ENCODE assay signal across 9 cellular contexts in the genomic region with DNA sequence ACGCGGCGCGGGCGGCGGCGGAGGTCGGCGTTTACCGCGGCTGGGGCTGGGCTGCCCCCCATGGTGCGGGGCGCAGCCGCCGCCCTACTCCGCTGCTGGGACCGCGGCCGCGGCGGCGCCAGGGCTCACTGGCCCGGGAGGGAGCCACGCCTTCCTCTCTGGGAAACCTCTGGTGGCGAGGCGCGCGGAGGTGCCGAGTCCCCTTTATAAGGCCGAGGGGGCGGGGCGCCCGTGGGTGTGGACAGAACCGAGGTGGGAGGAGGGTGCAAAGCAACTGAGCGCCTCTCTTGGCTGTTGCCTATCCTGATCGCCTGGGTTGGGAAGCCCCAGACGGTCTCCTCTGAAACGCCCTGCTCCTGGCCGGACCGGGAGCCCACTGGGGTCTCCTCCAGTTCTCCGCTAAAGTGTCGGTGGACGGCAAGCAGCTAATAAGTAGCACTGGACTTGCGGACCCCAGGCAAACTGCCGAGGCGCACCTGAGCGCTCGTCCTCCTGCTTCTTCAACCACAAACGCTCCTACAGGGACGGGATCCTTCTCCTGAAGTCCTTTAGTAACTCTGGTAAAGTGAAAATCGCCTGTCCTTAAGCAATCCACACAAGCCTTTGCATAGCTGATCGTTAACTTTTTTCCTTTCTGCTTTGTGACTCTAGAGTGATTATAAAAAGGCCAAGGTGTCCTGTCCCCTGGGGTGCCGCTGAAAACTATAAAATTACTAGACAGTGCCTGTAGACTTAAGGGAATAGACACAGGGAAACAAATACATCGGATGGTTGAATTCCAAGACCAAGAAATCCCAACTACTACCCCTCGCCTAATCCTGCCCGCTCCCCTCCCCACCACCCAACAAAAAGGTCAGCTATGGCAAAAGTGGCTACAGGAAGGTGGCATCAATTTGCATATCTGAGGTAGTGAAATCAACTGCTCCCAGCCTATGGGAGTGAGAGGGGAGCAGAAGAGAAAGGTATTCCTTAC. TPM values are rescaled to one million over a fixed set of nuclear protein-coding genes. Genes with fewer than 3 reads are reported as not detected.
DNase-seq lines count a peak whose midpoint lies in the region; ATAC-seq, FAIRE-seq and TF ChIP-seq lines count a peak whose summit lies in the region.
"Had no signal": no experiment of that assay in that cellular context is flagged by ENCODE, and none has a peak within 500 bp of the region (broad histone marks: within the 10 kb centered on the region; RNA-seq: fewer than 3 reads in every experiment).

A gene (minus strand): TSS at position 182 of the 973 bp plus-strand sequence. CDS start 239 bp downstream, outside the sequence.

- no peaks in the 10 kb centered on the region for H3K36me3 ChIP-seq in K562 (ENCODE audit: control insufficient read depth, insufficient read depth, low read length)

- H3K9me3 Mint-ChIP-seq in T-cell: no peaks in the 10 kb centered on the region

- H3K4me1 Mint-ChIP-seq in T-cell: peaks cover 12 to 23% (median 19%) of the 10 kb centered on the region in 3 donors

- H3K4me1 ChIP-seq in K562 (replicated peaks in 1 of 2; ENCODE audit: control insufficient read depth in 2 of 2, insufficient read depth in 2 of 2, low read length in 2 of 2): peaks cover 6 to 18% of the 10 kb centered on the region in 2 experiments

- TF ChIP-seq CTCF in K562 (IDR thresholded peaks at IDR 0.05 in 2 of 3, conservative IDR thresholded peaks at IDR 0.05 in 1 of 3; ENCODE audit: insufficient read depth in 2 of 3, low read depth in 1 of 3, low read length in 3 of 3): peak in 1 of 3 experiments; percentile 15; a peak in 2 of 6 replicates

- no peaks in the 10 kb centered on the region for H3K9me1 ChIP-seq in K562 (ENCODE audit: control insufficient read depth, insufficient read depth, low read length)

- H3K27me3 ChIP-seq in K562 (ENCODE audit: control insufficient read depth in 2 of 2, insufficient read depth in 2 of 2, low read length in 2 of 2): no peaks in the 10 kb centered on the region; a peak in 1 of 5 replicates

- ATAC-seq in HG03135 (IDR thresholded peaks at IDR 0.05; ENCODE audit: unreplicated experiment) (peak; percentile 45), T-cell (replicated peaks in 1 of 4) (peak; percentile 45 to 68 (median 53)), K562 (peak; percentile 79), GM21528 (IDR thresholded peaks at IDR 0.05; ENCODE audit: low FRiP score, unreplicated experiment) (no peak), HG03045 (IDR thresholded peaks at IDR 0.05; ENCODE audit: unreplicated experiment) (no peak)

- peak; percentile 79 for TF ChIP-seq POLR2A in K562 (conservative IDR thresholded peaks at IDR 0.05)

- H4K20me1 ChIP-seq in K562 (replicated peaks; ENCODE audit: control insufficient read depth, insufficient read depth, low read length): no peaks in the 10 kb centered on the region

- peak within 1 kb of the TSS; percentile 87 for H3K4me2 ChIP-seq in K562 (ENCODE audit: insufficient read depth, low read length)

- H2AFZ ChIP-seq in K562 (ENCODE audit: low read depth, low read length): peak within 1 kb of the TSS; percentile 97

- peak within 1 kb of the TSS; percentile 83 to 99 for H3K9ac ChIP-seq in K562 (ENCODE audit: insufficient read depth in 1 of 2, low read depth in 2 of 2, low read length in 2 of 2)

- in situ Hi-C loops in K562 (cut with MboI): no loop called here

- no peak; the same call in 1 of the 2 replicates for TF ChIP-seq EP300 in K562 (IDR thresholded peaks at IDR 0.05; ENCODE audit: low read length)

- intact Hi-C loops in K562 (cut with micrococcal nuclease): loop anchor here (5.0 to 10.0 kb wide), 4 partner anchors 151 to 916 kb away; no protein-coding TSS in a partner anchor

- H3K36me3 Mint-ChIP-seq in T-cell: no peaks in the 10 kb centered on the region

- POLR2A ChIA-PET in T-cell (lab: Charles Lee): no interaction called here
- POLR2A ChIA-PET in K562 (lab: Yijun Ruan, JAX): interaction anchor here (0.6 to 1.0 kb wide), 5 partner anchors 9 to 546 kb away, joined by 3 read pairs; no protein-coding TSS in a partner anchor

- peak within 1 kb of the TSS; percentile 66 for H3K4me3 ChIP-seq in K562

- CTCF ChIA-PET in T-cell (lab: Charles Lee) (no interaction called here), K562 (lab: Yijun Ruan, JAX; ENCODE audit: low intra/inter-chr PET ratio) (no interaction called here)

- FAIRE-seq in K562 (lab: Jason Lieb, UNC): peak; percentile 80

- H3K9me3 ChIP-seq in K562 (replicated peaks; ENCODE audit: control insufficient read depth, insufficient read depth, low read depth, low read length): no peaks in the 10 kb centered on the region

- no peak within 1 kb of the TSS for H3K27ac Mint-ChIP-seq in T-cell

- 9% methylated on average over 33 of the region's 56 CpGs for WGBS in K562 (ENCODE audit: insufficient coverage, low coverage, missing lambda C conversion rate)

- DNase-seq in GM03348 (ENCODE audit: low spot score) (peak; percentile 83), T-cell (peak in 26 of 34 experiments; percentile 13 to 51 (median 32)), K562 (ENCODE audit: extremely low read depth in 1 of 4, low spot score in 3 of 4) (peak; percentile 89 to 96 (median 92)), inferior parietal cortex (ENCODE audit: extremely low spot score) (peak; percentile 18)
- DNase-seq in stimulated activated CD4-positive, alpha-beta T cell treated with anti-CD3 and anti-CD28 coated beads, Interleukin-2, amount 100 ng/mL, for 24 hours: peak; percentile 52 to 64

- H3K27me3 Mint-ChIP-seq in T-cell: peaks cover 33 to 39% of the 10 kb centered on the region in 2 donors

- peak in 1 of 2 experiments; percentile 18; a peak in 1 of 4 replicates for TF ChIP-seq RAD21 in K562 (CRISPR knock-in tag; conservative IDR thresholded peaks at IDR 0.05 in 1 of 2, IDR thresholded peaks at IDR 0.05 in 1 of 2)

- no TSS peak for BruUV-seq in K562 (replicated peaks; lab: Mats Ljungman, UMichigan)

- H3K4me3 Mint-ChIP-seq in T-cell: peak within 1 kb of the TSS; percentile 76 to 84 (median 77)

- peak within 1 kb of the TSS; percentile 66 for H3K27ac ChIP-seq in K562 (ENCODE audit: extremely low read depth, low read depth, low read length)
- H3K27ac ChIP-seq: VCaP had no signal

- H3K79me2 ChIP-seq in K562 (ENCODE audit: control insufficient read depth, insufficient read depth, low read length): peaks cover 44% of the 10 kb centered on the region

TF ChIP-seq in K562, 482 proteins besides CTCF, POLR2A, EP300 and RAD21 (continues in another document):
- peak; percentile 77 for TF ChIP-seq SP1 (CRISPR knock-in tag; IDR thresholded peaks at IDR 0.05)
- no peak for TF ChIP-seq NCOR1 (IDR thresholded peaks at IDR 0.05)
- TF ChIP-seq KLF13 (tag; IDR thresholded peaks at IDR 0.05; ENCODE audit: borderline replicate concordance, low read depth): peak; percentile 97
- TF ChIP-seq, protein P1, sequence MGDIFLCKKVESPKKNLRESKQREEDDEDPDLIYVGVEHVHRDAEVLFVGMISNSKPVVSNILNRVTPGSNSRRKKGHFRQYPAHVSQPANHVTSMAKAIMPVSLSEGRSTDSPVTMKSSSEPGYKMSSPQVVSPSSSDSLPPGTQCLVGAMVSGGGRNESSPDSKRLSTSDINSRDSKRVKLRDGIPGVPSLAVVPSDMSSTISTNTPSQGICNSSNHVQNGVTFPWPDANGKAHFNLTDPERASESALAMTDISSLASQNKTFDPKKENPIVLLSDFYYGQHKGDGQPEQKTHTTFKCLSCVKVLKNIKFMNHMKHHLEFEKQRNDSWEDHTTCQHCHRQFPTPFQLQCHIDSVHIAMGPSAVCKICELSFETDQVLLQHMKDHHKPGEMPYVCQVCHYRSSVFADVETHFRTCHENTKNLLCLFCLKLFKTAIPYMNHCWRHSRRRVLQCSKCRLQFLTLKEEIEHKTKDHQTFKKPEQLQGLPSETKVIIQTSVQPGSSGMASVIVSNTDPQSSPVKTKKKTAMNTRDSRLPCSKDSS (IDR thresholded peaks at IDR 0.05; ENCODE audit: low read depth, partially characterized antibody): no peak
- peak; percentile 59 for TF ChIP-seq MYC (IDR thresholded peaks at IDR 0.05; ENCODE audit: low read depth, low read length)
- no peak for TF ChIP-seq MYC (CRISPR knock-in tag; IDR thresholded peaks at IDR 0.05; ENCODE audit: borderline replicate concordance, low read depth)
- TF ChIP-seq RBM14 (IDR thresholded peaks at IDR 0.05; ENCODE audit: borderline replicate concordance, insufficient read depth, low read depth, low read length): no peak
- TF ChIP-seq ZC3H4 (CRISPR knock-in tag; IDR thresholded peaks at IDR 0.05; ENCODE audit: borderline replicate concordance): no peak
- TF ChIP-seq PML (IDR thresholded peaks at IDR 0.05; ENCODE audit: low read length): peak; percentile 67; the same call in 1 of the 2 replicates
- TF ChIP-seq ZNF263 (CRISPR knock-in tag; IDR thresholded peaks at IDR 0.05; ENCODE audit: borderline replicate concordance): peak; percentile 57; the same call in 1 of the 2 replicates
- TF ChIP-seq POLR2AphosphoS5 (IDR thresholded peaks at IDR 0.05; ENCODE audit: control insufficient read depth, insufficient read depth, low read depth, low read length): peak; percentile 73
- peak; percentile 56; the same call in 1 of the 2 replicates for TF ChIP-seq ZBTB7A (IDR thresholded peaks at IDR 0.05; ENCODE audit: borderline replicate concordance, control insufficient read depth, low read depth, low read length)

RNA-seq across cellular contexts. Expression of the gene that starts here (rescaled TPM):
- total RNA-seq in T-cell (under 1 TPM in 4 of 5 donors, not detected in 1; 0.10 to 0.53 (median 0.31) TPM), K562 (2014; rRNA removed) (14.2 and 26.2 TPM in 2 replicates), K562 (2014; rRNA removed; fragmentation: Illumina TruSeq; extraction: Trizol) (19.0 and 19.2 TPM in 2 replicates), K562 (2015; rRNA removed; fragmentation: Illumina TruSeq; extraction: Trizol) (18.4 and 20.0 TPM in 2 replicates), K562 (2021) (28.5 and 33.3 TPM in 2 replicates)
- 14.8 and 15.1 TPM in 2 replicates for total RNA-seq in K562 (2011; cell fraction: chromatin; rRNA removed; ENCODE audit: low replicate concordance)
- 13.7 and 16.2 TPM in 2 replicates for total RNA-seq in K562 (2011; cell fraction: nucleolus; rRNA removed)
- 13.1 and 24.9 TPM in 2 replicates for total RNA-seq in K562 (2011; cell fraction: nucleoplasm; rRNA removed)
- polyA plus RNA-seq in K562 (2011; rRNA removed) (3.2 and 4.5 TPM in 2 replicates), K562 (2014; fragmentation: Illumina TruSeq; extraction: Trizol) (11.6 and 14.6 TPM in 2 replicates), K562 (2014; fragmentation: Nextera tagmentation; extraction: Ambion mirVana) (1 to 10 TPM; 3.8 to 5.1 TPM), K562 (2014; rRNA removed) (9.7 and 17.7 TPM in 2 replicates)
- polyA plus RNA-seq in K562 (2011; cell fraction: cytosol; rRNA removed): 3.3 and 10.5 TPM in 2 replicates
- polyA plus RNA-seq in K562 (2011; cell fraction: nucleus; rRNA removed): 4.9 and 8.3 TPM in 2 replicates
- 15.2 and 16.0 TPM in 2 replicates for polyA plus RNA-seq in K562 (2012)
- polyA minus RNA-seq in K562 (2011; rRNA and poly(A)+ RNA removed): 5.3 and 6.0 TPM in 2 replicates
- 5.9 and 7.3 TPM in 2 replicates for polyA minus RNA-seq in K562 (2011; cell fraction: cytosol; rRNA and poly(A)+ RNA removed)
- polyA minus RNA-seq in K562 (2011; cell fraction: nucleus; rRNA and poly(A)+ RNA removed): 8.1 and 9.1 TPM in 2 replicates

Comparison
In these comparisons a context has a peak if more than half of its experiments do, and no peak if none do; other contexts are left out.
1. RNA of the gene that starts here (total RNA-seq): 13.1 to 33.3 TPM in K562; 0.10 to 0.53 TPM in T-cell; every median in the first group is over 4 times any median in the second.
2. Peak in DNase-seq and ATAC-seq in T-cell; RNA of the gene not detected or under 1 TPM.
3. DNase-seq: peak in every context shown above with its lines; median percentile 92 in K562; 83 in GM03348; 58 in stimulated activated CD4-positive, alpha-beta T cell treated with anti-CD3 and anti-CD28 coated beads, Interleukin-2, amount 100 ng/mL, for 24 hours; 32 in T-cell; 18 in inferior parietal cortex.
4. ATAC-seq: peak in HG03135 (single experiment) and K562 (single experiment); none in GM21528 (single experiment) and HG03045 (single experiment).